8 cellular contexts compared by ENCODE assay signal in genomic region chr3:194871864-194872668, GRCh38.
DNase-seq lines count a peak whose midpoint lies in the region; ATAC-seq, FAIRE-seq and TF ChIP-seq lines count a peak whose summit lies in the region.

No MANE protein-coding gene starts in this region.

- no peak overlapping the region for H3K27ac Mint-ChIP-seq in activated naive CD8-positive, alpha-beta T cell treated with anti-CD3 and anti-CD28 coated beads, Interleukin-2, amount 50 U/mL, for 24 hours

- DNase-seq in H54 (ENCODE audit: insufficient read length, low spot score) (peak; percentile 33), RWPE1 (ENCODE audit: low spot score) (peak; percentile 38), foreskin keratinocyte (peak; percentile 59 to 66), NCI-H2029 treated with DMSO at 0.1 percent for 48 hours (lab: John Stamatoyannopoulos, UW) (no peak), GF-D8 (lab: John Stamatoyannopoulos, UW) (no peak)
- no peak for DNase-seq in activated naive CD8-positive, alpha-beta T cell treated with anti-CD3 and anti-CD28 coated beads, Interleukin-2, amount 50 U/mL, for 24 hours

- peaks cover 22% of the 10 kb centered on the region for H3K4me1 ChIP-seq in foreskin keratinocyte

- POLR2A ChIA-PET in RWPE1 (lab: Yijun Ruan, JAX; ENCODE audit: low non-redundant PET) = interaction anchor here (1.2 kb wide), 1 partner anchor 186 kb away, joined by 3 read pairs; the partner anchor contains the start of gene FAM43A

- H3K27me3 ChIP-seq in foreskin keratinocyte = no peaks in the 10 kb centered on the region

- H3K4me1 Mint-ChIP-seq in activated naive CD8-positive, alpha-beta T cell treated with anti-CD3 and anti-CD28 coated beads, Interleukin-2, amount 50 U/mL, for 24 hours = peaks cover 5% of the 10 kb centered on the region

- ATAC-seq in foreskin keratinocyte (peak; percentile 21), HG03175 (IDR thresholded peaks at IDR 0.05; ENCODE audit: unreplicated experiment) (no peak)
- ATAC-seq in activated naive CD8-positive, alpha-beta T cell treated with anti-CD3 and anti-CD28 coated beads, Interleukin-2, amount 50 U/mL, for 24 hours = no peak

- TF ChIP-seq CTCF in RWPE1 (conservative IDR thresholded peaks at IDR 0.05; ENCODE audit: low read depth) (no peak), foreskin keratinocyte (conservative IDR thresholded peaks at IDR 0.05) (no peak)

- H3K36me3 Mint-ChIP-seq in activated naive CD8-positive, alpha-beta T cell treated with anti-CD3 and anti-CD28 coated beads, Interleukin-2, amount 50 U/mL, for 24 hours (ENCODE audit: low read depth) = no peaks in the 10 kb centered on the region

- peaks cover 14% of the 10 kb centered on the region for H3K27me3 Mint-ChIP-seq in activated naive CD8-positive, alpha-beta T cell treated with anti-CD3 and anti-CD28 coated beads, Interleukin-2, amount 50 U/mL, for 24 hours

- no peak overlapping the region for H3K4me3 Mint-ChIP-seq in activated naive CD8-positive, alpha-beta T cell treated with anti-CD3 and anti-CD28 coated beads, Interleukin-2, amount 50 U/mL, for 24 hours

- CTCF ChIA-PET in RWPE1 (lab: Yijun Ruan, JAX) = interaction anchor here (0.6 to 1.4 kb wide), 2 partner anchors 184 to 234 kb away, joined by 4 read pairs; no protein-coding TSS in a partner anchor

- H3K27ac ChIP-seq in RWPE1 (peak overlapping the region; percentile 99), foreskin keratinocyte (peak overlapping the region; percentile 75), skin epidermis (peak overlapping the region in 20 of 21 experiments; percentile 12 to 81 (median 58))

- no peaks in the 10 kb centered on the region for H3K9me3 Mint-ChIP-seq in activated naive CD8-positive, alpha-beta T cell treated with anti-CD3 and anti-CD28 coated beads, Interleukin-2, amount 50 U/mL, for 24 hours

- TF ChIP-seq POLR2A in H54 (IDR thresholded peaks at IDR 0.05; ENCODE audit: low read depth, low read length) = no peak

- no peak overlapping the region for H3K4me3 ChIP-seq in skin epidermis

- peak; percentile 20 for FAIRE-seq in H54 (lab: Jason Lieb, UNC)

Comparison
In these comparisons a context has a peak if more than half of its experiments do, and no peak if none do; other contexts are left out.
1. DNase-seq: peak in H54 (single experiment), RWPE1 (single experiment) and foreskin keratinocyte (2 of 2); none in activated naive CD8-positive, alpha-beta T cell treated with anti-CD3 and anti-CD28 coated beads, Interleukin-2, amount 50 U/mL, for 24 hours (single experiment), NCI-H2029 treated with DMSO at 0.1 percent for 48 hours (single experiment) and GF-D8 (single experiment).
2. Peak in every context shown above with its lines, with median percentiles within 50 percentile points of each other: H3K27ac ChIP-seq.